Comparison of ENCODE assay signal across 16 cellular contexts in the genomic region with DNA sequence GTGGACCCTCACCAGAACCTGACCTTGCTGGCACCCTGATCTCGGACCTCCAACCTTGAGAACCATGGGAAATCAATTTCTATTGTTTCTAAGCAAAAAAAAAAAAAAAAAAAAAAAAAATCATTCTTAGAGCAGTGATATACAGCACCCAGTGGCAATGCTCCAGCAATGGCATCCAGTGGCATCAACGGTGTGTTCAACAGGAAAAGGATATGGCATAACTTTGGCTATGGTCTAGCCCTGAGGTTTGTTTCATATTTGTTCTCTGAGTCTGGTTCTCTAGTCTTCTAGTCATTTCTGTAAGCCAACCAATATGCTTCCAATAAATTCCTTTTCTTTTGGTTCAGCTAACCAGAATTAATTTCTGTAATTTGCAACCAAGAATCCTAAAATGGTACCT. TPM values are rescaled to one million over a fixed set of nuclear protein-coding genes. Genes with fewer than 3 reads are reported as not detected.
DNase-seq lines count a peak whose midpoint lies in the region; ATAC-seq, FAIRE-seq and TF ChIP-seq lines count a peak whose summit lies in the region.
"Had no signal": no experiment of that assay in that cellular context is flagged by ENCODE, and none has a peak within 500 bp of the region (broad histone marks: within the 10 kb centered on the region; RNA-seq: fewer than 3 reads in every experiment).

No MANE protein-coding gene starts in this region.

- H3K27ac Mint-ChIP-seq in activated CD4-positive, alpha-beta T cell treated with anti-CD3 and anti-CD28 coated beads, Interleukin-2, amount 10 ng/mL, durations not matched to agents 7 days and 5 days = peak overlapping the region; percentile 9
- peak overlapping the region; percentile 53 for H3K27ac Mint-ChIP-seq in activated CD8-positive, alpha-beta T cell treated with anti-CD3 and anti-CD28 coated beads, Interleukin-2, amount 10 ng/mL, durations not matched to agents 7 days and 5 days
- peak overlapping the region in 7 of 10 donors; percentile 17 to 85 (median 49) for H3K27ac Mint-ChIP-seq in naive thymus-derived CD8-positive, alpha-beta T cell

- 0 out of 2 replicates have a peak, but pooled peaks have one; percentile 5 for TF ChIP-seq POLR2A in GM12892 (IDR thresholded peaks at IDR 0.05; ENCODE audit: low read depth, low read length)

- peak; percentile 57 for ATAC-seq in activated CD8-positive, alpha-beta T cell treated with anti-CD3 and anti-CD28 coated beads, Interleukin-2, amount 10 ng/mL, durations not matched to agents 7 days and 5 days
- peak; percentile 48 to 68 for ATAC-seq in naive thymus-derived CD8-positive, alpha-beta T cell
- ATAC-seq in GM19455 (IDR thresholded peaks at IDR 0.05; ENCODE audit: unreplicated experiment) = no peak

- peak; percentile 24 for FAIRE-seq in GM12892 (lab: Jason Lieb, UNC)
- no peak for FAIRE-seq in urothelium cell line (lab: Jason Lieb, UNC)
- FAIRE-seq: frontal cortex, H1 had no signal

- peaks cover 4% of the 10 kb centered on the region for H3K9me3 Mint-ChIP-seq in activated CD4-positive, alpha-beta T cell treated with anti-CD3 and anti-CD28 coated beads, Interleukin-2, amount 10 ng/mL, durations not matched to agents 7 days and 5 days
- H3K9me3 Mint-ChIP-seq in activated CD8-positive, alpha-beta T cell treated with anti-CD3 and anti-CD28 coated beads, Interleukin-2, amount 10 ng/mL, durations not matched to agents 7 days and 5 days (ENCODE audit: insufficient read depth) = peaks cover 5% of the 10 kb centered on the region
- H3K9me3 Mint-ChIP-seq in naive thymus-derived CD8-positive, alpha-beta T cell = no peaks in the 10 kb centered on the region
- H3K9me3 Mint-ChIP-seq: activated T-cell treated with anti-CD3 and anti-CD28 coated beads, Interleukin-2, amount 50 U/mL, for 4 hours had no signal

- CTCF ChIA-PET in activated CD4-positive, alpha-beta T cell treated with anti-CD3 and anti-CD28 coated beads, Interleukin-2, amount 10 ng/mL, durations not matched to agents 7 days and 5 days (lab: Charles Lee) = interaction anchor here (0.6 kb wide), 2 partner anchors 10 to 1163 kb away, joined by 3 read pairs; no protein-coding TSS in a partner anchor
- CTCF ChIA-PET in activated CD8-positive, alpha-beta T cell treated with anti-CD3 and anti-CD28 coated beads, Interleukin-2, amount 10 ng/mL, durations not matched to agents 7 days and 5 days (lab: Charles Lee) = interaction anchor here (1.9 kb wide), 1 partner anchor 14 kb away, joined by 6 read pairs; no protein-coding TSS in a partner anchor

- H3K4me1 Mint-ChIP-seq in activated CD4-positive, alpha-beta T cell treated with anti-CD3 and anti-CD28 coated beads, Interleukin-2, amount 10 ng/mL, durations not matched to agents 7 days and 5 days = peaks cover 37% of the 10 kb centered on the region
- H3K4me1 Mint-ChIP-seq in activated CD8-positive, alpha-beta T cell treated with anti-CD3 and anti-CD28 coated beads, Interleukin-2, amount 10 ng/mL, durations not matched to agents 7 days and 5 days (ENCODE audit: low read depth) = peaks cover 48% of the 10 kb centered on the region
- peaks cover 27 to 86% (median 48%) of the 10 kb centered on the region in 4 donors for H3K4me1 Mint-ChIP-seq in naive thymus-derived CD8-positive, alpha-beta T cell

- H3K36me3 Mint-ChIP-seq in activated CD4-positive, alpha-beta T cell treated with anti-CD3 and anti-CD28 coated beads, Interleukin-2, amount 10 ng/mL, durations not matched to agents 7 days and 5 days (ENCODE audit: low read depth) = peaks cover 30% of the 10 kb centered on the region
- peaks cover 35% of the 10 kb centered on the region for H3K36me3 Mint-ChIP-seq in activated CD8-positive, alpha-beta T cell treated with anti-CD3 and anti-CD28 coated beads, Interleukin-2, amount 10 ng/mL, durations not matched to agents 7 days and 5 days (ENCODE audit: low read depth)
- peaks cover 5 to 28% (median 19%) of the 10 kb centered on the region in 3 donors for H3K36me3 Mint-ChIP-seq in naive thymus-derived CD8-positive, alpha-beta T cell

- H3K27me3 Mint-ChIP-seq in activated CD4-positive, alpha-beta T cell treated with anti-CD3 and anti-CD28 coated beads, Interleukin-2, amount 10 ng/mL, durations not matched to agents 7 days and 5 days = no peaks in the 10 kb centered on the region
- H3K27me3 Mint-ChIP-seq in activated CD8-positive, alpha-beta T cell treated with anti-CD3 and anti-CD28 coated beads, Interleukin-2, amount 10 ng/mL, durations not matched to agents 7 days and 5 days (ENCODE audit: low read depth) = no peaks in the 10 kb centered on the region
- no peaks in the 10 kb centered on the region for H3K27me3 Mint-ChIP-seq in naive thymus-derived CD8-positive, alpha-beta T cell

- H3K4me3 Mint-ChIP-seq in activated CD4-positive, alpha-beta T cell treated with anti-CD3 and anti-CD28 coated beads, Interleukin-2, amount 10 ng/mL, durations not matched to agents 7 days and 5 days = no peak overlapping the region
- peak overlapping the region; percentile 11 for H3K4me3 Mint-ChIP-seq in activated CD8-positive, alpha-beta T cell treated with anti-CD3 and anti-CD28 coated beads, Interleukin-2, amount 10 ng/mL, durations not matched to agents 7 days and 5 days
- peak overlapping the region in 8 of 10 donors; percentile 19 to 68 (median 47) for H3K4me3 Mint-ChIP-seq in naive thymus-derived CD8-positive, alpha-beta T cell

- POLR2A ChIA-PET in activated CD4-positive, alpha-beta T cell treated with anti-CD3 and anti-CD28 coated beads, Interleukin-2, amount 10 ng/mL, durations not matched to agents 7 days and 5 days (lab: Charles Lee) = no interaction called here
- POLR2A ChIA-PET in activated CD8-positive, alpha-beta T cell treated with anti-CD3 and anti-CD28 coated beads, Interleukin-2, amount 10 ng/mL, durations not matched to agents 7 days and 5 days (lab: Charles Lee) = no interaction called here
- POLR2A ChIA-PET in naive thymus-derived CD8-positive, alpha-beta T cell (lab: Charles Lee) = interaction anchor here (0.6 kb wide), 1 partner anchor 47 kb away, joined by 3 read pairs; no protein-coding TSS in a partner anchor

- no peak for DNase-seq in activated CD4-positive, alpha-beta T cell treated with anti-CD3 and anti-CD28 coated beads, Interleukin-2, amount 10 ng/mL, durations not matched to agents 7 days and 5 days
- DNase-seq in activated CD4-positive, alpha-beta T cell treated with anti-CD3 and anti-CD28 coated beads, Interleukin-2, amount 50 U/mL, for 4 hours = no peak
- DNase-seq in GM12892 (ENCODE audit: insufficient read length) (no peak), urothelium cell line (ENCODE audit: low spot score) (no peak), SKM-1 (lab: John Stamatoyannopoulos, UW; ENCODE audit: unreplicated experiment) (no peak)
- DNase-seq in activated CD8-positive, alpha-beta T cell treated with anti-CD3 and anti-CD28 coated beads, Interleukin-2, amount 10 ng/mL, durations not matched to agents 7 days and 5 days = peak; percentile 52
- peak in 2 of 10 donors; percentile 25 to 39 for DNase-seq in naive thymus-derived CD8-positive, alpha-beta T cell
- DNase-seq: activated CD4-positive, alpha-beta T cell treated with anti-CD3 and anti-CD28 coated beads for 1 hour; activated T-cell treated with anti-CD3 and anti-CD28 coated beads, Interleukin-2, amount 50 U/mL, for 4 hours; aorta; left ventricle myocardium inferior; NCI-H1694 treated with DMSO at 0.1 percent for 48 hours; SHP77 had no signal

RNA-seq across cellular contexts. Expression of gene DENND4A, which starts 19.2 kb away (rescaled TPM):
- 10 to 100 TPM; 30.9 to 40.2 TPM for total RNA-seq in activated CD4-positive, alpha-beta T cell treated with anti-CD3 and anti-CD28 coated beads, Interleukin-2, amount 10 ng/mL, durations not matched to agents 7 days and 5 days
- 38.8 TPM for polyA plus RNA-seq in GM12892 (2012; ENCODE audit: missing spikeins)
- total RNA-seq in activated CD8-positive, alpha-beta T cell treated with anti-CD3 and anti-CD28 coated beads, Interleukin-2, amount 10 ng/mL, durations not matched to agents 7 days and 5 days = 10 to 100 TPM; 40.1 to 45.0 TPM
- total RNA-seq in naive thymus-derived CD8-positive, alpha-beta T cell = 10 to 100 TPM; 58.4 to 62.9 TPM
- polyA plus RNA-seq in naive thymus-derived CD8-positive, alpha-beta T cell = 10 to 100 TPM in 2 of 3 donors, 1 to 10 TPM in 1; 9.3 to 12.0 (median 11.2) TPM
